ENCODE assay signal across 8 cellular contexts in genomic region chr17:78839762-78840529, GRCh38. TPM values are rescaled to one million over a fixed set of nuclear protein-coding genes. Genes with fewer than 3 reads are reported as not detected.
DNase-seq lines count a peak whose midpoint lies in the region; ATAC-seq and TF ChIP-seq lines count a peak whose summit lies in the region.

No MANE protein-coding gene starts in this region.

- no peak for TF ChIP-seq CTCF in OCI-LY1 (IDR thresholded peaks at IDR 0.05; ENCODE audit: low read length)
- TF ChIP-seq CTCF in fibroblast of villous mesenchyme (IDR thresholded peaks at IDR 0.05; ENCODE audit: insufficient read depth, low read depth, low read length): no peak
- no peak for TF ChIP-seq CTCF in neutrophil (IDR thresholded peaks at IDR 0.05)

- H3K4me3 ChIP-seq in OCI-LY1 (ENCODE audit: low read depth, low read length, poor library complexity, severe bottlenecking) (peak overlapping the region; percentile 70), fibroblast of villous mesenchyme (ENCODE audit: low read depth, low read length) (peak overlapping the region; percentile 90), neutrophil (ENCODE audit: low read depth in 1 of 2, low read length in 1 of 2) (peak overlapping the region; percentile 84 to 86)

- peaks cover 30% of the 10 kb centered on the region for H3K4me1 ChIP-seq in OCI-LY1 (ENCODE audit: insufficient read depth, low read length, severe bottlenecking)
- peaks cover 21 to 22% of the 10 kb centered on the region in 2 experiments for H3K4me1 ChIP-seq in neutrophil (ENCODE audit: control insufficient read depth in 1 of 2, insufficient read depth in 1 of 2, low read depth in 1 of 2, low read length in 1 of 2)

- peak; percentile 9 for ATAC-seq in HG02870 (IDR thresholded peaks at IDR 0.05; ENCODE audit: unreplicated experiment)

- H3K27me3 ChIP-seq in OCI-LY1 (ENCODE audit: insufficient read depth, low read length): no peaks in the 10 kb centered on the region
- no peaks in the 10 kb centered on the region for H3K27me3 ChIP-seq in neutrophil

- H2AFZ ChIP-seq in OCI-LY1 (ENCODE audit: low read length): no peak overlapping the region

- H3K27ac ChIP-seq in OCI-LY1 (ENCODE audit: low read depth, low read length, poor library complexity, severe bottlenecking): no peak overlapping the region
- peak overlapping the region; percentile 93 for H3K27ac ChIP-seq in neutrophil

- DNase-seq in NCI-H1092 treated with DMSO at 0.1 percent for 48 hours (lab: John Stamatoyannopoulos, UW): peak; percentile 40
- no peak for DNase-seq in NCI-H1092 (lab: John Stamatoyannopoulos, UW)
- peak; percentile 44 for DNase-seq in activated effector memory CD4-positive, alpha-beta T cell treated with Interleukin-2 at 50 U/mL for 16 hours
- peak; percentile 88 for DNase-seq in fibroblast of villous mesenchyme (ENCODE audit: low read depth)
- DNase-seq in DMS79 (lab: John Stamatoyannopoulos, UW): no peak

- H3K9me3 ChIP-seq in OCI-LY1 (ENCODE audit: low read length) (no peaks in the 10 kb centered on the region), neutrophil (no peaks in the 10 kb centered on the region)

- peak overlapping the region; percentile 88 for H3K9ac ChIP-seq in OCI-LY1 (ENCODE audit: low read length)

- H3K79me2 ChIP-seq in OCI-LY1 (ENCODE audit: insufficient read depth, low read length): peaks cover 27% of the 10 kb centered on the region

- peak overlapping the region; percentile 89 for H3K4me2 ChIP-seq in OCI-LY1 (ENCODE audit: low read length)

- no peaks in the 10 kb centered on the region for H3F3A ChIP-seq in OCI-LY1 (ENCODE audit: insufficient read depth, low read length)

- no peaks in the 10 kb centered on the region for H4K20me1 ChIP-seq in OCI-LY1 (ENCODE audit: insufficient read depth, low read length)

- H3K9me2 ChIP-seq in OCI-LY1 (ENCODE audit: low read depth, low read length): no peaks in the 10 kb centered on the region

- H3K36me3 ChIP-seq in OCI-LY1 (ENCODE audit: insufficient read depth, low read length) (peaks cover 32% of the 10 kb centered on the region), neutrophil (peaks cover 10% of the 10 kb centered on the region)

RNA-seq across cellular contexts. Expression of gene USP36, which starts 0.7 kb away (rescaled TPM):
- total RNA-seq in fibroblast of villous mesenchyme: 32.4 and 33.5 TPM in 2 replicates

RNA-seq across cellular contexts. Expression of gene CYTH1, which starts 57.9 kb away (rescaled TPM):
- 16.4 and 19.4 TPM in 2 replicates for total RNA-seq in fibroblast of villous mesenchyme

Comparison
In these comparisons a context has a peak if more than half of its experiments do, and no peak if none do; other contexts are left out.
1. DNase-seq: peak in NCI-H1092 treated with DMSO at 0.1 percent for 48 hours (single experiment), activated effector memory CD4-positive, alpha-beta T cell treated with Interleukin-2 at 50 U/mL for 16 hours (single experiment) and fibroblast of villous mesenchyme (single experiment); none in NCI-H1092 (single experiment) and DMS79 (single experiment).
2. Peak in every context shown above with its lines, with median percentiles within 50 percentile points of each other: H3K4me3 ChIP-seq.